ENCODE assay signal across 8 cellular contexts in the genomic region with DNA sequence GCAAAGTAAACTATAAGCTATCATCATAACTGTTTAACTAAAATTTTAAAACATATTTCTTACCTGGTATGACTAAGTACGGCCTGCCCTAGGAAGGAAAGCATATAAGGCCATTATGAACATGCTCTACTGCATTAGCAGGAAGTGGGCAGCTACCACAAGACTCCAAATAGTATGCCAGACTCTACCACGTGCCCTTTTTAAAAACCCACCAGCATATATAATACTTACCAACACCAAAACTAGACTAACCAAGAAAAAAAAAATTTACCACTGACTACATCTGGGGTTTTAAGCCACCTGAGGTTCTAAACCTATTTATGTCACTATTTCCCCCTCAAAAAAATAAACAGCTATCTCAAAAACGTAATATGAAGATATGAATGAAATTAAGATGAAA.
DNase-seq lines count a peak whose midpoint lies in the region; ATAC-seq and TF ChIP-seq lines count a peak whose summit lies in the region.

No MANE protein-coding gene starts in this region.

- peaks cover 38% of the 10 kb centered on the region for H3K36me3 Mint-ChIP-seq in stimulated activated memory B cell treated with anti-CD40 and anti-IgM and Interleukin-4, amounts not matched to agents 10 μg/mL and 1 μg/mL and 100 μg/mL, for 72 hours

- TF ChIP-seq CTCF in GM06990 (IDR thresholded peaks at IDR 0.05; ENCODE audit: insufficient read depth, low read length, poor library complexity, severe bottlenecking): no peak

- H3K36me3 ChIP-seq in GM06990 (ENCODE audit: control insufficient read depth, insufficient read depth, low read length): peaks cover 2% of the 10 kb centered on the region

- H3K9me3 Mint-ChIP-seq in stimulated activated memory B cell treated with anti-CD40 and anti-IgM and Interleukin-4, amounts not matched to agents 10 μg/mL and 1 μg/mL and 100 μg/mL, for 72 hours: no peaks in the 10 kb centered on the region

- peak overlapping the region; percentile 33; the same call in 1 of the 2 replicates for H3K4me3 ChIP-seq in GM06990 (replicated peaks; ENCODE audit: low read depth, low read length)

- H3K27ac Mint-ChIP-seq in stimulated activated memory B cell treated with anti-CD40 and anti-IgM and Interleukin-4, amounts not matched to agents 10 μg/mL and 1 μg/mL and 100 μg/mL, for 72 hours: peak overlapping the region; percentile 46

- peaks cover 64% of the 10 kb centered on the region for H3K4me1 Mint-ChIP-seq in stimulated activated memory B cell treated with anti-CD40 and anti-IgM and Interleukin-4, amounts not matched to agents 10 μg/mL and 1 μg/mL and 100 μg/mL, for 72 hours

- H3K4me3 Mint-ChIP-seq in stimulated activated memory B cell treated with anti-CD40 and anti-IgM and Interleukin-4, amounts not matched to agents 10 μg/mL and 1 μg/mL and 100 μg/mL, for 72 hours: peak overlapping the region; percentile 58

- no peaks in the 10 kb centered on the region for H3K27me3 Mint-ChIP-seq in stimulated activated memory B cell treated with anti-CD40 and anti-IgM and Interleukin-4, amounts not matched to agents 10 μg/mL and 1 μg/mL and 100 μg/mL, for 72 hours

- ATAC-seq in GM21367 (IDR thresholded peaks at IDR 0.05; ENCODE audit: unreplicated experiment): peak; percentile 96
- peak; percentile 96 for ATAC-seq in HG03565 (IDR thresholded peaks at IDR 0.05; ENCODE audit: unreplicated experiment)
- ATAC-seq in stimulated activated memory B cell treated with anti-CD40 and anti-IgM and Interleukin-4, amounts not matched to agents 10 μg/mL and 1 μg/mL and 100 μg/mL, for 72 hours: peak; percentile 100

- DNase-seq in GM06990 (ENCODE audit: extremely low read depth, insufficient read length) (peak; percentile 38), activated T-cell treated with anti-CD3 and anti-CD28 coated beads for 4 hours (peak; percentile 37), cerebellar nuclear complex (lab: John Stamatoyannopoulos, UW) (no peak), LoVo (ENCODE audit: low spot score) (no peak), DMS153 (lab: John Stamatoyannopoulos, UW) (no peak)

- H3K27me3 ChIP-seq in GM06990 (replicated peaks; ENCODE audit: control insufficient read depth, insufficient read depth, low read length): no peaks in the 10 kb centered on the region

Comparison
In these comparisons a context has a peak if more than half of its experiments do, and no peak if none do; other contexts are left out.
1. DNase-seq: peak in GM06990 (single experiment) and activated T-cell treated with anti-CD3 and anti-CD28 coated beads for 4 hours (single experiment); none in cerebellar nuclear complex (0 of 2), LoVo (single experiment) and DMS153 (single experiment).
2. Peak in every context shown above with its lines, with median percentiles within 50 percentile points of each other: ATAC-seq.